ENCODE assay signal across 18 cellular contexts in the genomic region with DNA sequence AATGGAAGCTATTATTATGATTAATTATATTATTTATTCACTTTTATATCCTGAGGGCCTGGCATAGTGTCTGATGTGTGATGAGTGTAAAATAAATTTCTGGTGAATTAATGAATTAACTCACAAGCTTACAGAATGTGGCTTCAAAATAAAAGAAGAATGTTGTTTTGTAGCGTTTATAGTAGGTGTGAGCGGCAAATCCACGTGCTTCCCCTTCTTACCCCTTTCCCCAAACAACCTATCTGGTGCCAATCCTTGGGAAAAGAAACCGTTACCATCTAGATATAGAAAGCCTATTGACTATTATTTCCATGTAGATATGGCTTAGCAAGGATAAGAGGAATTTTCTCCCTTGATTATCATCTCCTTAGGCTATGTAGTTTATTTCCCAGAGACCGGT.
"Had no signal": no experiment of that assay in that cellular context is flagged by ENCODE, and none has a peak within 500 bp of the region (broad histone marks: within the 10 kb centered on the region; RNA-seq: fewer than 3 reads in every experiment).

No MANE protein-coding gene starts in this region.

- DNase-seq: cerebellar nuclear complex; effector CD8-positive, alpha-beta T cell; endodermal cell; gastrocnemius medialis; left ventricle myocardium superior; lower lobe of right lung; natural killer cell; pancreas; right cardiac atrium; sigmoid colon; spleen; stimulated activated naive CD4-positive, alpha-beta T cell; stimulated activated naive CD8-positive, alpha-beta T cell treated with anti-CD3 and anti-CD28 coated beads, Interleukin-15, amount 100 ng/mL, for 72 hours; transverse colon; upper lobe of right lung had no signal

- H3K27ac Mint-ChIP-seq: endodermal cell; natural killer cell; progenitor cell of endocrine pancreas; stimulated activated naive CD8-positive, alpha-beta T cell treated with anti-CD3 and anti-CD28 coated beads, Interleukin-15, amount 100 ng/mL, for 72 hours had no signal

- H3K9me3 Mint-ChIP-seq: endodermal cell, natural killer cell had no signal

- ATAC-seq: esophagus mucosa; natural killer cell; right cardiac atrium; stimulated activated naive CD8-positive, alpha-beta T cell treated with anti-CD3 and anti-CD28 coated beads, Interleukin-15, amount 100 ng/mL, for 72 hours had no signal

- H3K27me3 ChIP-seq: gastrocnemius medialis, pancreas, sigmoid colon, spleen, suprapubic skin, transverse colon, upper lobe of right lung had no signal

- H3K4me1 ChIP-seq: lower lobe of right lung, pancreas, transverse colon, upper lobe of right lung had no signal

- H3K27me3 Mint-ChIP-seq: progenitor cell of endocrine pancreas had no signal

- H3K4me3 Mint-ChIP-seq: endodermal cell; natural killer cell; stimulated activated naive CD8-positive, alpha-beta T cell treated with anti-CD3 and anti-CD28 coated beads, Interleukin-15, amount 100 ng/mL, for 72 hours had no signal

- H3K9me3 ChIP-seq: gastrocnemius medialis, lower lobe of right lung, pancreas, sigmoid colon, spleen, suprapubic skin, transverse colon, upper lobe of right lung had no signal

- H3K36me3 ChIP-seq: gastrocnemius medialis, lower lobe of right lung, pancreas, sigmoid colon, spleen, suprapubic skin, transverse colon, upper lobe of right lung had no signal

- H3K27ac ChIP-seq: lower lobe of right lung, pancreas, sigmoid colon, suprapubic skin, transverse colon, upper lobe of right lung had no signal

- H3K36me3 Mint-ChIP-seq: natural killer cell had no signal

- H3K4me1 Mint-ChIP-seq: natural killer cell; stimulated activated naive CD8-positive, alpha-beta T cell treated with anti-CD3 and anti-CD28 coated beads, Interleukin-15, amount 100 ng/mL, for 72 hours had no signal

- H3K4me3 ChIP-seq: gastrocnemius medialis, lower lobe of right lung, pancreas, sigmoid colon, spleen, suprapubic skin, transverse colon, upper lobe of right lung had no signal
